ENCODE assay signal across 1 cellular context in genomic region chr6:107820571-107821261, GRCh38.
A peak's percentile ranks its signal among the peaks of the same experiment; 100 is the strongest.
TF ChIP-seq lines count a peak whose summit lies in the region.

No MANE protein-coding gene starts in this region.

TF ChIP-seq in K562, 482 proteins besides CTCF, POLR2A, EP300 and RAD21:
- TF ChIP-seq NFIX (CRISPR knock-in tag; IDR thresholded peaks at IDR 0.05; ENCODE audit: low read depth) (peak; percentile 25; the same call in 1 of the 2 replicates), NFIC (IDR thresholded peaks at IDR 0.05) (peak; percentile 79), XRCC3 (IDR thresholded peaks at IDR 0.05) (no peak)
